9 cellular contexts compared by ENCODE assay signal in genomic region chr14:88323520-88324199, GRCh38. TPM values are rescaled to one million over a fixed set of nuclear protein-coding genes. Genes with fewer than 3 reads are reported as not detected.
A peak's percentile ranks its signal among the peaks of the same experiment; 100 is the strongest.
DNase-seq lines count a peak whose midpoint lies in the region; ATAC-seq and TF ChIP-seq lines count a peak whose summit lies in the region.
"Had no signal": no experiment of that assay in that cellular context is flagged by ENCODE, and none has a peak within 500 bp of the region (broad histone marks: within the 10 kb centered on the region; RNA-seq: fewer than 3 reads in every experiment).

No MANE protein-coding gene starts in this region.

- H3K27me3 Mint-ChIP-seq in activated CD8-positive, alpha-beta T cell treated with anti-CD3 and anti-CD28 coated beads for 36 hours: peaks cover 43% of the 10 kb centered on the region

- H3K4me3 Mint-ChIP-seq in activated CD8-positive, alpha-beta T cell treated with anti-CD3 and anti-CD28 coated beads for 36 hours: peak overlapping the region; percentile 51

- no peaks in the 10 kb centered on the region for H4K20me1 ChIP-seq in GM23248 (ENCODE audit: insufficient read depth)
- 0 out of 2 replicates have a peak, but pooled peaks cover 3% of the 10 kb centered on the region for H4K20me1 ChIP-seq in Karpas-422 (ENCODE audit: insufficient read depth, low read depth, low read length)

- H3K79me2 ChIP-seq in GM23248 (ENCODE audit: insufficient read depth) (no peaks in the 10 kb centered on the region), Karpas-422 (ENCODE audit: low read length) (no peaks in the 10 kb centered on the region)

- H3K4me2 ChIP-seq in GM23248 (ENCODE audit: unreplicated experiment) (no peak overlapping the region), Karpas-422 (ENCODE audit: low read depth, low read length, poor library complexity, severe bottlenecking) (peak overlapping the region; percentile 72)

- POLR2A ChIA-PET in activated CD8-positive, alpha-beta T cell treated with anti-CD3 and anti-CD28 coated beads for 36 hours (lab: Charles Lee): no interaction called here

- no peak for TF ChIP-seq CTCF in left ventricle myocardium inferior (IDR thresholded peaks at IDR 0.05; ENCODE audit: borderline replicate concordance)
- no peak for TF ChIP-seq CTCF in activated CD8-positive, alpha-beta T cell treated with anti-CD3 and anti-CD28 coated beads for 36 hours (IDR thresholded peaks at IDR 0.05)
- TF ChIP-seq CTCF in tibial artery (IDR thresholded peaks at IDR 0.05): no peak

- H3K36me3 Mint-ChIP-seq in activated CD8-positive, alpha-beta T cell treated with anti-CD3 and anti-CD28 coated beads for 36 hours (ENCODE audit: low read depth): no peaks in the 10 kb centered on the region

- no peak overlapping the region for H3K9ac ChIP-seq in GM23248
- peak overlapping the region; percentile 58 for H3K9ac ChIP-seq in Karpas-422 (ENCODE audit: low read length)

- no peaks in the 10 kb centered on the region for H3K9me2 ChIP-seq in GM23248 (ENCODE audit: insufficient read depth)
- no peaks in the 10 kb centered on the region for H3K9me2 ChIP-seq in Karpas-422 (replicated peaks; ENCODE audit: insufficient read depth, low read length)

- DNase-seq in left ventricle myocardium inferior (no peak), Right ventricle myocardium inferior (ENCODE audit: missing footprints) (no peak), GM23248 (peak; percentile 32), Karpas-422 (peak; percentile 76), iPS-NIHi7 (ENCODE audit: extremely low spot score) (peak; percentile 76), tibial artery (no peak)
- peak; percentile 32 for DNase-seq in activated CD8-positive, alpha-beta T cell treated with anti-CD3 and anti-CD28 coated beads for 36 hours
- DNase-seq in stimulated activated naive CD4-positive, alpha-beta T cell treated with Interleukin-2 at 50 U/mL for 16 hours (lab: John Stamatoyannopoulos, UW): no peak

- H3K27me3 ChIP-seq in left ventricle myocardium inferior (ENCODE audit: low read depth) (peaks cover 100% of the 10 kb centered on the region), GM23248 (replicated peaks; ENCODE audit: insufficient read depth) (peaks cover 83% of the 10 kb centered on the region), Karpas-422 (ENCODE audit: low read length) (peaks cover 3% of the 10 kb centered on the region; the same call in 1 of the 2 replicates), tibial artery (peaks cover 0 to 64% of the 10 kb centered on the region in 2 donors)

- intact Hi-C loops in left ventricle myocardium inferior (cut with micrococcal nuclease) (no loop called here), Right ventricle myocardium inferior (cut with DNase I) (no loop called here), tibial artery (cut with DNase I; ENCODE audit: low total_unique reads) (no loop called here)
- intact Hi-C loops in activated CD8-positive, alpha-beta T cell treated with anti-CD3 and anti-CD28 coated beads for 36 hours (cut with micrococcal nuclease): no loop called here

- in situ Hi-C loops in GM23248 (cut with MboI): no loop called here

- H3K9me3 ChIP-seq in left ventricle myocardium inferior (replicated peaks) (peaks cover 9% of the 10 kb centered on the region), GM23248 (ENCODE audit: low read depth) (no peaks in the 10 kb centered on the region), Karpas-422 (ENCODE audit: low read length) (no peaks in the 10 kb centered on the region), tibial artery (peaks cover 0 to 6% (median 0%) of the 10 kb centered on the region in 3 donors)

- H3K4me1 ChIP-seq in left ventricle myocardium inferior: peaks cover 20% of the 10 kb centered on the region
- no peaks in the 10 kb centered on the region for H3K4me1 ChIP-seq in GM23248 (ENCODE audit: insufficient read depth)
- H3K4me1 ChIP-seq in Karpas-422 (ENCODE audit: low read length): peaks cover 9% of the 10 kb centered on the region
- peaks cover 0 to 26% (median 6%) of the 10 kb centered on the region in 4 donors for H3K4me1 ChIP-seq in tibial artery

- peaks cover 3% of the 10 kb centered on the region for H3K4me1 Mint-ChIP-seq in activated CD8-positive, alpha-beta T cell treated with anti-CD3 and anti-CD28 coated beads for 36 hours (ENCODE audit: low read depth)

- no peaks in the 10 kb centered on the region for H3K9me3 Mint-ChIP-seq in activated CD8-positive, alpha-beta T cell treated with anti-CD3 and anti-CD28 coated beads for 36 hours

- H2AFZ ChIP-seq in GM23248 (no peak overlapping the region), Karpas-422 (ENCODE audit: low read length) (peak overlapping the region; percentile 80)

- H3K4me3 ChIP-seq in left ventricle myocardium inferior (peak overlapping the region; percentile 57), GM23248 (peak overlapping the region; percentile 39; the same call in 1 of the 2 replicates), Karpas-422 (ENCODE audit: low read length) (peak overlapping the region; percentile 56; the same call in 1 of the 2 replicates), tibial artery (peak overlapping the region; percentile 12 to 39)

- no peak overlapping the region for H3K27ac Mint-ChIP-seq in activated CD8-positive, alpha-beta T cell treated with anti-CD3 and anti-CD28 coated beads for 36 hours

- H3K36me3 ChIP-seq in left ventricle myocardium inferior (no peaks in the 10 kb centered on the region), GM23248 (ENCODE audit: low read depth) (no peaks in the 10 kb centered on the region), Karpas-422 (ENCODE audit: insufficient read depth, low read length) (no peaks in the 10 kb centered on the region), tibial artery (no peaks in the 10 kb centered on the region)

- H3K27ac ChIP-seq in left ventricle myocardium inferior (replicated peaks): no peak overlapping the region
- H3K27ac ChIP-seq in GM23248: no peak overlapping the region
- H3K27ac ChIP-seq in Karpas-422 (ENCODE audit: low read length): no peak overlapping the region
- H3K27ac ChIP-seq in tibial artery: no peak overlapping the region

- CTCF ChIA-PET in activated CD8-positive, alpha-beta T cell treated with anti-CD3 and anti-CD28 coated beads for 36 hours (lab: Charles Lee): no interaction called here

- ATAC-seq in Right ventricle myocardium inferior: no peak
- ATAC-seq in activated CD8-positive, alpha-beta T cell treated with anti-CD3 and anti-CD28 coated beads for 36 hours: peak; percentile 42
- ATAC-seq: HCT116 had no signal

- WGBS in GM23248 (ENCODE audit: low coverage in 1 of 2, low lambda C conversion rate in 2 of 2, missing lambda C conversion rate in 2 of 2), 2 experiments: 3% methylated on average over 41 to 48 of the region's 70 CpGs

- no peaks in the 10 kb centered on the region for H3F3A ChIP-seq in GM23248 (ENCODE audit: insufficient read depth)

RNA-seq across cellular contexts. Expression of gene KCNK10, which starts 0.6 kb away (rescaled TPM):
- not detected for total RNA-seq in left ventricle myocardium inferior
- total RNA-seq in Right ventricle myocardium inferior: not detected
- not detected in 2 replicates for total RNA-seq in GM23248 (2014; rRNA removed; shearing (Covaris generic))
- not detected in 2 replicates for polyA plus RNA-seq in GM23248 (2016; fragmentation: Nextera tagmentation; extraction: Ambion mirVana)
- total RNA-seq in Karpas-422 (2014; rRNA removed; shearing (Covaris generic); ENCODE audit: low replicate concordance): 0.07 and 0.76 TPM in 2 replicates
- not detected for total RNA-seq in activated CD8-positive, alpha-beta T cell treated with anti-CD3 and anti-CD28 coated beads for 36 hours

Comparison
In these comparisons a context has a peak if more than half of its experiments do, and no peak if none do; other contexts are left out.
1. DNase-seq: peak in GM23248 (single experiment), Karpas-422 (single experiment), activated CD8-positive, alpha-beta T cell treated with anti-CD3 and anti-CD28 coated beads for 36 hours (single experiment) and iPS-NIHi7 (single experiment); none in left ventricle myocardium inferior (single experiment), Right ventricle myocardium inferior (single experiment), tibial artery (0 of 2) and stimulated activated naive CD4-positive, alpha-beta T cell treated with Interleukin-2 at 50 U/mL for 16 hours (single experiment).
2. Peak in every context shown above with its lines, with median percentiles within 50 percentile points of each other: H3K4me3 ChIP-seq.